ENCODE assay signal across 20 cellular contexts in genomic region chr1:223478606-223479005, GRCh38.
A peak's percentile ranks its signal among the peaks of the same experiment; 100 is the strongest.
DNase-seq lines count a peak whose midpoint lies in the region; ATAC-seq, FAIRE-seq and TF ChIP-seq lines count a peak whose summit lies in the region.
"Had no signal": no experiment of that assay in that cellular context is flagged by ENCODE, and none has a peak within 500 bp of the region (broad histone marks: within the 10 kb centered on the region; RNA-seq: fewer than 3 reads in every experiment).

No MANE protein-coding gene starts in this region.

- H3K27ac ChIP-seq in right atrium auricular region (no peak overlapping the region), endodermal cell (ENCODE audit: low read depth, low read length) (no peak overlapping the region), tibial artery (no peak overlapping the region)
- H3K27ac ChIP-seq: A549, GM23248 had no signal

- TF ChIP-seq CTCF in right atrium auricular region (IDR thresholded peaks at IDR 0.05) (no peak), endodermal cell (conservative IDR thresholded peaks at IDR 0.05) (no peak), tibial artery (IDR thresholded peaks at IDR 0.05) (no peak)

- peaks cover 3% of the 10 kb centered on the region for H3K9me3 Mint-ChIP-seq in endodermal cell
- H3K9me3 Mint-ChIP-seq: HFFc6 had no signal

- no peaks in the 10 kb centered on the region for H3K9me3 ChIP-seq in right atrium auricular region
- H3K9me3 ChIP-seq in endodermal cell (ENCODE audit: control insufficient read depth, low read length) = no peaks in the 10 kb centered on the region
- H3K9me3 ChIP-seq in tibial artery = no peaks in the 10 kb centered on the region
- H3K9me3 ChIP-seq: A549, HAP-1 had no signal

- H3K27me3 Mint-ChIP-seq in endodermal cell (ENCODE audit: insufficient read depth) = peaks cover 27% of the 10 kb centered on the region

- FAIRE-seq in HTR-8/SVneo (lab: Jason Lieb, UNC) = peak; percentile 52
- peak; percentile 20 for FAIRE-seq in urothelium cell line (lab: Jason Lieb, UNC)
- FAIRE-seq: A549, G401.6, GM12892 had no signal

- H3K9ac ChIP-seq in endodermal cell (ENCODE audit: extremely low read depth, low read length, poor library complexity, severe bottlenecking) = no peak overlapping the region
- H3K9ac ChIP-seq: GM23248 had no signal

- H3K27me3 ChIP-seq in right atrium auricular region (no peaks in the 10 kb centered on the region), endodermal cell (ENCODE audit: control insufficient read depth, insufficient read depth, low read length, poor library complexity, severe bottlenecking) (peaks cover 9% of the 10 kb centered on the region), tibial artery (peaks cover 0 to 15% of the 10 kb centered on the region in 2 donors)

- H3K27ac Mint-ChIP-seq in endodermal cell = no peak overlapping the region
- H3K27ac Mint-ChIP-seq: CD4-positive, alpha-beta memory T cell; HFFc6 had no signal

- 95% methylated on average over 8 of the region's 10 CpGs; no CpG with 5 or more reads in 1 of the 2 experiments for whole genome bisulfite sequencing in endodermal cell (ENCODE audit: insufficient coverage in 1 of 2, insufficient read length in 1 of 2), 2 experiments

- H3K36me3 Mint-ChIP-seq in endodermal cell (ENCODE audit: low read depth) = no peaks in the 10 kb centered on the region
- H3K36me3 Mint-ChIP-seq: CD4-positive, alpha-beta memory T cell had no signal

- H3K4me3 Mint-ChIP-seq in endodermal cell = no peak overlapping the region
- H3K4me3 Mint-ChIP-seq: CD4-positive, alpha-beta memory T cell; HFFc6 had no signal

- H3K36me3 ChIP-seq in right atrium auricular region = no peaks in the 10 kb centered on the region
- H3K36me3 ChIP-seq in endodermal cell (ENCODE audit: control insufficient read depth, insufficient read depth, low read length) = no peaks in the 10 kb centered on the region
- no peaks in the 10 kb centered on the region for H3K36me3 ChIP-seq in tibial artery
- H3K36me3 ChIP-seq: HAP-1 had no signal

- peak; percentile 66 for DNase-seq in cardiac septum (ENCODE audit: low spot score)
- no peak for DNase-seq in right atrium auricular region (ENCODE audit: low spot score)
- DNase-seq in HTR-8/SVneo (ENCODE audit: insufficient read length, low spot score) = no peak
- DNase-seq in endodermal cell = peak; percentile 28
- DNase-seq in urothelium cell line (ENCODE audit: low spot score) = no peak
- DNase-seq in tibial artery = no peak
- DNase-seq: 8988T; ACHN; C1 segment of cervical spinal cord; CD4-positive, alpha-beta memory T cell; COR-L47; DMS153; DND-41; GM23248; HFFc6 had no signal

- no peaks in the 10 kb centered on the region for H3K4me1 Mint-ChIP-seq in endodermal cell

- intact Hi-C loops in cardiac septum (cut with DNase I) (no loop called here), tibial artery (cut with DNase I; ENCODE audit: low total_unique reads) (no loop called here)

- H3K4me3 ChIP-seq in right atrium auricular region = no peak overlapping the region
- no peak overlapping the region for H3K4me3 ChIP-seq in endodermal cell (ENCODE audit: low read length)
- H3K4me3 ChIP-seq in tibial artery = no peak overlapping the region
- H3K4me3 ChIP-seq: A549, GM23248, HAP-1 had no signal

- H3K4me1 ChIP-seq in right atrium auricular region (no peaks in the 10 kb centered on the region), endodermal cell (ENCODE audit: control insufficient read depth, insufficient read depth, low read length) (no peaks in the 10 kb centered on the region), tibial artery (no peaks in the 10 kb centered on the region)
- H3K4me1 ChIP-seq: HAP-1 had no signal

- no peak for ATAC-seq in GM19324 (IDR thresholded peaks at IDR 0.05; ENCODE audit: low FRiP score, unreplicated experiment)

Comparison
In these comparisons a context has a peak if more than half of its experiments do, and no peak if none do; other contexts are left out.
1. DNase-seq: peak in cardiac septum (single experiment) and endodermal cell (single experiment); none in right atrium auricular region (single experiment), HTR-8/SVneo (single experiment), urothelium cell line (single experiment) and tibial artery (0 of 2).